Comparison of ENCODE assay signal across 30 cellular contexts in genomic region chr1:111085666-111086065, GRCh38.
"Had no signal": no experiment of that assay in that cellular context is flagged by ENCODE, and none has a peak within 500 bp of the region (broad histone marks: within the 10 kb centered on the region; RNA-seq: fewer than 3 reads in every experiment).

No MANE protein-coding gene starts in this region.

- H3K27me3 ChIP-seq: gastroesophageal sphincter, hepatocyte, pancreas, right lobe of liver, suprapubic skin, upper lobe of right lung, uterus had no signal

- H3K9me3 Mint-ChIP-seq: natural killer cell treated with Interleukin-12 subunit alpha and Interleukin-12 subunit beta and Interleukin-15 and Interleukin-18, amount 100 ng/mL, for 72 hours had no signal

- H3K79me2 ChIP-seq: hepatocyte had no signal

- H3K4me2 ChIP-seq: hepatocyte had no signal

- H2AFZ ChIP-seq: hepatocyte had no signal

- H3K4me1 ChIP-seq: gastroesophageal sphincter, heart left ventricle, pancreas, right lobe of liver, suprapubic skin, transverse colon, upper lobe of right lung, uterus had no signal

- H3K36me3 ChIP-seq: gastroesophageal sphincter, heart left ventricle, neutrophil, pancreas, right lobe of liver, suprapubic skin, transverse colon, upper lobe of right lung, uterus had no signal

- H3K9me3 ChIP-seq: mucosa of descending colon, neutrophil, pancreas, right lobe of liver, suprapubic skin, transverse colon, upper lobe of right lung, uterus had no signal

- H3K27ac ChIP-seq: epithelial cell of prostate, gastroesophageal sphincter, heart left ventricle, hepatocyte, neutrophil, pancreas, right lobe of liver, suprapubic skin, transverse colon, upper lobe of right lung, uterus had no signal

- H3K27ac Mint-ChIP-seq: dendritic cell treated with granulocyte-macrophage colony-stimulating factor and Interleukin-4, amounts not matched to agents 40 ng/mL and 50 ng/mL, for 4 days; endodermal cell; mesothelial cell of epicardium; natural killer cell treated with Interleukin-12 subunit alpha and Interleukin-12 subunit beta and Interleukin-15 and Interleukin-18, amount 100 ng/mL, for 72 hours; stimulated activated naive CD8-positive, alpha-beta T cell treated with anti-CD3 and anti-CD28 coated beads, Interleukin-15, amount 100 ng/mL, for 72 hours had no signal

- H3K36me3 Mint-ChIP-seq: mesothelial cell of epicardium had no signal

- DNase-seq: effector CD8-positive, alpha-beta T cell; endodermal cell; foreskin fibroblast; heart left ventricle; kidney; mesenchymal stem cell; mucosa of descending colon; naive B cell; pancreas; retina; right lobe of liver; small intestine; stimulated activated CD4-positive, alpha-beta T cell treated with anti-CD3 and anti-CD28 coated beads, Interleukin-15, amount 100 ng/mL, for 24 hours; stimulated activated CD4-positive, alpha-beta T cell treated with anti-CD3 and anti-CD28 coated beads, Interleukin-2, amount 100 ng/mL, for 48 hours; stimulated activated naive CD4-positive, alpha-beta T cell; stimulated activated naive CD8-positive, alpha-beta T cell treated with anti-CD3 and anti-CD28 coated beads, Interleukin-15, amount 100 ng/mL, for 72 hours; transverse colon; upper lobe of right lung; uterus had no signal

- ATAC-seq: esophagus mucosa; gastroesophageal sphincter; heart left ventricle; left lobe of liver; mucosa of descending colon; natural killer cell treated with Interleukin-12 subunit alpha and Interleukin-12 subunit beta and Interleukin-15 and Interleukin-18, amount 100 ng/mL, for 72 hours; pancreas; right lobe of liver; stimulated activated naive CD8-positive, alpha-beta T cell treated with anti-CD3 and anti-CD28 coated beads, Interleukin-15, amount 100 ng/mL, for 72 hours; upper lobe of right lung had no signal

- H3K4me3 ChIP-seq: gastroesophageal sphincter, heart left ventricle, hepatocyte, lung, mucosa of descending colon, pancreas, right lobe of liver, suprapubic skin, transverse colon, upper lobe of right lung, uterus had no signal
